Comparison of ENCODE assay signal across 15 cellular contexts in the genomic region with DNA sequence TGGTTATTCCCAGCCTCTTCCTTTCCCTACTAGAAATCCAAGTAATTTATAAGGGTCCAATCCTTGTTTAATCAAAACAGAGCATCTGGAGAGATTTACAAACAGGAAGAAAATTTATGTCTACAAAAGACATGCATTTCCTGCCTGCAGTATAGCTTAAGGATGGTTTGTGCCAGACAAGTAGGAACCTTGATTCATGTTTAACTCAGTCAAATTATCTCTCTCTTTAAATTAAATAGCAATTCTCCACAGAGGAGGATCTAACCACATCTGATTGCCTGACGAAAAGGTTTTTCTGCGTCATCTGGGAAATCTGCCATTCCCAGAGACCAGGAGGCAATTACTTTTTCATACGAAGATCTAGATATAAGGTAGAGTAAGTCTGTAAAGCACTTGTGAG.
"Had no signal": no experiment of that assay in that cellular context is flagged by ENCODE, and none has a peak within 500 bp of the region (broad histone marks: within the 10 kb centered on the region; RNA-seq: fewer than 3 reads in every experiment).

No MANE protein-coding gene starts in this region.

- DNase-seq: activated naive CD4-positive, alpha-beta T cell; activated T-cell treated with anti-CD3 and anti-CD28 coated beads for 4 hours; foreskin keratinocyte; glutamatergic neuron; hypothalamus; left ventricle myocardium inferior; mucosa of descending colon; naive thymus-derived CD8-positive, alpha-beta T cell; sigmoid colon; stimulated activated CD4-positive, alpha-beta T cell treated with anti-CD3 and anti-CD28 coated beads, Interleukin-12 subunit alpha, Interleukin-12 subunit beta, amount 100 ng/mL, for 4 hours; tibial artery had no signal

- H3K4me3 ChIP-seq: ascending aorta, cardiac muscle cell, left ventricle myocardium inferior, mucosa of descending colon, sigmoid colon, tibial artery had no signal

- ATAC-seq: activated CD4-positive, CD25-positive, alpha-beta regulatory T cell treated with anti-CD3 and anti-CD28 coated beads, Interleukin-2, amount 50 U/mL, for 24 hours; esophagus mucosa; foreskin keratinocyte; mucosa of descending colon; naive thymus-derived CD8-positive, alpha-beta T cell had no signal
